1 cellular context compared by ENCODE assay signal in genomic region chr19:40190891-40191835, GRCh38.
A peak's percentile ranks its signal among the peaks of the same experiment; 100 is the strongest.
TF ChIP-seq lines count a peak whose summit lies in the region.

Gene MAP3K10, plus strand, starts transcription at chr19:40191426. Its CDS starts 606 bp downstream, at chr19:40192032.

TF ChIP-seq in GM12878, 131 proteins besides CTCF, POLR2A, EP300 and RAD21 (continued from another document):
- no peak for TF ChIP-seq PRDM15 (CRISPR knock-in tag; IDR thresholded peaks at IDR 0.05)
- no peak for TF ChIP-seq EZH2 (IDR thresholded peaks at IDR 0.05; ENCODE audit: borderline replicate concordance, control insufficient read depth, low read depth, low read length)
- TF ChIP-seq NFXL1 (IDR thresholded peaks at IDR 0.05; ENCODE audit: borderline replicate concordance) = no peak
- TF ChIP-seq IKZF1 (conservative IDR thresholded peaks at IDR 0.05) = peak; percentile 97
- no peak for TF ChIP-seq E4F1 (IDR thresholded peaks at IDR 0.05; ENCODE audit: borderline replicate concordance, partially characterized antibody)
- TF ChIP-seq POLR2AphosphoS5 (IDR thresholded peaks at IDR 0.05; ENCODE audit: low read length) = no peak
- no peak for TF ChIP-seq MEF2B (IDR thresholded peaks at IDR 0.05; ENCODE audit: partially characterized antibody, poor library complexity, severe bottlenecking)
- TF ChIP-seq RELA (IDR thresholded peaks at IDR 0.05; ENCODE audit: borderline replicate concordance, partially characterized antibody) = no peak
- no peak; the same call in 1 of the 2 replicates for TF ChIP-seq MTA2 (IDR thresholded peaks at IDR 0.05; ENCODE audit: low read depth)
- no peak for TF ChIP-seq SP1 (IDR thresholded peaks at IDR 0.05; ENCODE audit: low read depth, low read length)
- TF ChIP-seq NFIC (IDR thresholded peaks at IDR 0.05; ENCODE audit: low read depth, low read length) = no peak
- TF ChIP-seq, protein P1, sequence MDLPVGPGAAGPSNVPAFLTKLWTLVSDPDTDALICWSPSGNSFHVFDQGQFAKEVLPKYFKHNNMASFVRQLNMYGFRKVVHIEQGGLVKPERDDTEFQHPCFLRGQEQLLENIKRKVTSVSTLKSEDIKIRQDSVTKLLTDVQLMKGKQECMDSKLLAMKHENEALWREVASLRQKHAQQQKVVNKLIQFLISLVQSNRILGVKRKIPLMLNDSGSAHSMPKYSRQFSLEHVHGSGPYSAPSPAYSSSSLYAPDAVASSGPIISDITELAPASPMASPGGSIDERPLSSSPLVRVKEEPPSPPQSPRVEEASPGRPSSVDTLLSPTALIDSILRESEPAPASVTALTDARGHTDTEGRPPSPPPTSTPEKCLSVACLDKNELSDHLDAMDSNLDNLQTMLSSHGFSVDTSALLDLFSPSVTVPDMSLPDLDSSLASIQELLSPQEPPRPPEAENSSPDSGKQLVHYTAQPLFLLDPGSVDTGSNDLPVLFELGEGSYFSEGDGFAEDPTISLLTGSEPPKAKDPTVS (IDR thresholded peaks at IDR 0.05; ENCODE audit: low read depth, low read length) = no peak
- TF ChIP-seq ESRRA (IDR thresholded peaks at IDR 0.05; ENCODE audit: low read length) = no peak
- TF ChIP-seq MTA3 (IDR thresholded peaks at IDR 0.05; ENCODE audit: borderline replicate concordance, low read length) = no peak
- TF ChIP-seq CBFB (IDR thresholded peaks at IDR 0.05; ENCODE audit: low read depth) = no peak
- no peak for TF ChIP-seq BMI1 (IDR thresholded peaks at IDR 0.05; ENCODE audit: borderline replicate concordance)
- no peak for TF ChIP-seq SKIL (IDR thresholded peaks at IDR 0.05; ENCODE audit: low read depth, poor library complexity, severe bottlenecking)
- TF ChIP-seq SRF (IDR thresholded peaks at IDR 0.05; ENCODE audit: low read depth in 2 of 2, low read length in 2 of 2) = peak in 1 of 2 experiments; percentile 63; a peak in 1 of 4 replicates
- no peak for TF ChIP-seq TCF12 (IDR thresholded peaks at IDR 0.05; ENCODE audit: low read depth, low read length)
- TF ChIP-seq MYB (IDR thresholded peaks at IDR 0.05; ENCODE audit: borderline replicate concordance, low read depth, low read length) = no peak
- TF ChIP-seq SIX5 (IDR thresholded peaks at IDR 0.05; ENCODE audit: low read depth, low read length, severe bottlenecking) = peak; percentile 83
- no peak for TF ChIP-seq IRF4 (IDR thresholded peaks at IDR 0.05; ENCODE audit: low read depth, low read length)
- TF ChIP-seq, protein P2, sequence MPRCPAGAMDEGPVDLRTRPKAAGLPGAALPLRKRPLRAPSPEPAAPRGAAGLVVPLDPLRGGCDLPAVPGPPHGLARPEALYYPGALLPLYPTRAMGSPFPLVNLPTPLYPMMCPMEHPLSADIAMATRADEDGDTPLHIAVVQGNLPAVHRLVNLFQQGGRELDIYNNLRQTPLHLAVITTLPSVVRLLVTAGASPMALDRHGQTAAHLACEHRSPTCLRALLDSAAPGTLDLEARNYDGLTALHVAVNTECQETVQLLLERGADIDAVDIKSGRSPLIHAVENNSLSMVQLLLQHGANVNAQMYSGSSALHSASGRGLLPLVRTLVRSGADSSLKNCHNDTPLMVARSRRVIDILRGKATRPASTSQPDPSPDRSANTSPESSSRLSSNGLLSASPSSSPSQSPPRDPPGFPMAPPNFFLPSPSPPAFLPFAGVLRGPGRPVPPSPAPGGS (IDR thresholded peaks at IDR 0.05; ENCODE audit: borderline replicate concordance, insufficient read depth, low read depth, low read length, poor library complexity, severe bottlenecking) = no peak
- TF ChIP-seq ZNF207 (IDR thresholded peaks at IDR 0.05; ENCODE audit: borderline replicate concordance) = peak; percentile 54; the same call in 1 of the 2 replicates
- no peak for TF ChIP-seq SMAD5 (IDR thresholded peaks at IDR 0.05; ENCODE audit: low read depth)
- no peak for TF ChIP-seq ZNF622 (IDR thresholded peaks at IDR 0.05)
- peak; percentile 67; the same call in 1 of the 2 replicates for TF ChIP-seq YY1 (IDR thresholded peaks at IDR 0.05; ENCODE audit: low read depth, low read length)
- no peak for TF ChIP-seq RCOR1 (conservative IDR thresholded peaks at IDR 0.05; ENCODE audit: low read depth, low read length)
- TF ChIP-seq MYC (IDR thresholded peaks at IDR 0.05; ENCODE audit: insufficient read depth, insufficient read length, insufficient replicate concordance, low read length, severe bottlenecking) = no peak
- no peak for TF ChIP-seq SIN3A (IDR thresholded peaks at IDR 0.05; ENCODE audit: low read depth, low read length)
- TF ChIP-seq, protein P3, sequence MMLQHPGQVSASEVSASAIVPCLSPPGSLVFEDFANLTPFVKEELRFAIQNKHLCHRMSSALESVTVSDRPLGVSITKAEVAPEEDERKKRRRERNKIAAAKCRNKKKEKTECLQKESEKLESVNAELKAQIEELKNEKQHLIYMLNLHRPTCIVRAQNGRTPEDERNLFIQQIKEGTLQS (IDR thresholded peaks at IDR 0.05; ENCODE audit: borderline replicate concordance, extremely low read depth, low read depth, low read length) = peak; percentile 49; the same call in 1 of the 2 replicates
- 0 out of 2 replicates have a peak, but pooled peaks have one; percentile 6 for TF ChIP-seq EED (IDR thresholded peaks at IDR 0.05; ENCODE audit: low read depth)
- TF ChIP-seq LARP7 (IDR thresholded peaks at IDR 0.05) = peak; percentile 94
- TF ChIP-seq NR2C2 (IDR thresholded peaks at IDR 0.05; ENCODE audit: borderline replicate concordance, control insufficient read depth, insufficient read length, low read depth) = no peak
- TF ChIP-seq CREM (IDR thresholded peaks at IDR 0.05; ENCODE audit: low read depth) = peak; percentile 91
- TF ChIP-seq, protein P4, sequence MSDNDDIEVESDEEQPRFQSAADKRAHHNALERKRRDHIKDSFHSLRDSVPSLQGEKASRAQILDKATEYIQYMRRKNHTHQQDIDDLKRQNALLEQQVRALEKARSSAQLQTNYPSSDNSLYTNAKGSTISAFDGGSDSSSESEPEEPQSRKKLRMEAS (IDR thresholded peaks at IDR 0.05; ENCODE audit: low read depth, low read length) = no peak; the same call in 1 of the 2 replicates
- no peak for TF ChIP-seq FOS (IDR thresholded peaks at IDR 0.05; ENCODE audit: borderline replicate concordance, extremely low read depth, insufficient read length)
- 0 out of 2 replicates have a peak, but pooled peaks have one; percentile 32 for TF ChIP-seq SMARCA5 (IDR thresholded peaks at IDR 0.05)
- no peak for TF ChIP-seq MEF2A (IDR thresholded peaks at IDR 0.05; ENCODE audit: insufficient read depth, low read depth, low read length)
- TF ChIP-seq SMAD1 (IDR thresholded peaks at IDR 0.05; ENCODE audit: low read depth, partially characterized antibody) = no peak
- TF ChIP-seq IKZF2 (IDR thresholded peaks at IDR 0.05) = no peak
- TF ChIP-seq JUND (IDR thresholded peaks at IDR 0.05; ENCODE audit: low read depth, low read length) = no peak
TF ChIP-seq in GM12878: peak in this region for 28.
